ENCODE assay signal across 1 cellular context in the genomic region with DNA sequence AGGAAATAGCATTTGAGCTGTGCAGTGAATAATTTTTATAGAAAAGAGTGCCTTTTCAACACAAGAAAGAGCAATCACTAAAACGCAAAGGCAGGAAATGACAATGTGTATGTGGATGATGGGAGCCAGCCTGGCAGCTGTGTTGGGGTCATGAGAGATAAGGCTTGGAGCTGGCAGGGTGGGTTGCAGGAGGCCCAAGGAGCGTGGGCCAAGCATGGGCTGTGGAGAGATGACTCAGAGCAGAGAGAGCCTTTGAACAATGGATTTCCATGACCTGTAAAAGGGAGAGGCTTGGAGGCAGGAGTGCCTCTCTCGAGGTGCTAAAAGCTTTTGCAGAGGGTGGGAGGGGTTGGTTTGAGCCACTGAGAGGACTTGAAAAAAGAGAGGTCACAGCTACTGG.
TF ChIP-seq lines count a peak whose summit lies in the region.

No MANE protein-coding gene starts in this region.

TF ChIP-seq in K562, 482 proteins besides CTCF, POLR2A, EP300 and RAD21 (continued from another document and continues in another):
- TF ChIP-seq, protein P1, sequence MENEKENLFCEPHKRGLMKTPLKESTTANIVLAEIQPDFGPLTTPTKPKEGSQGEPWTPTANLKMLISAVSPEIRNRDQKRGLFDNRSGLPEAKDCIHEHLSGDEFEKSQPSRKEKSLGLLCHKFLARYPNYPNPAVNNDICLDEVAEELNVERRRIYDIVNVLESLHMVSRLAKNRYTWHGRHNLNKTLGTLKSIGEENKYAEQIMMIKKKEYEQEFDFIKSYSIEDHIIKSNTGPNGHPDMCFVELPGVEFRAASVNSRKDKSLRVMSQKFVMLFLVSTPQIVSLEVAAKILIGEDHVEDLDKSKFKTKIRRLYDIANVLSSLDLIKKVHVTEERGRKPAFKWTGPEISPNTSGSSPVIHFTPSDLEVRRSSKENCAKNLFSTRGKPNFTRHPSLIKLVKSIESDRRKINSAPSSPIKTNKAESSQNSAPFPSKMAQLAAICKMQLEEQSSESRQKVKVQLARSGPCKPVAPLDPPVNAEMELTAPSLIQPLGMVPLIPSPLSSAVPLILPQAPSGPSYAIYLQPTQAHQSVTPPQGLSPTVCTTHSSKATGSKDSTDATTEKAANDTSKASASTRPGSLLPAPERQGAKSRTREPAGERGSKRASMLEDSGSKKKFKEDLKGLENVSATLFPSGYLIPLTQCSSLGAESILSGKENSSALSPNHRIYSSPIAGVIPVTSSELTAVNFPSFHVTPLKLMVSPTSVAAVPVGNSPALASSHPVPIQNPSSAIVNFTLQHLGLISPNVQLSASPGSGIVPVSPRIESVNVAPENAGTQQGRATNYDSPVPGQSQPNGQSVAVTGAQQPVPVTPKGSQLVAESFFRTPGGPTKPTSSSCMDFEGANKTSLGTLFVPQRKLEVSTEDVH (IDR thresholded peaks at IDR 0.05; ENCODE audit: low read depth, partially characterized antibody) = no peak
- TF ChIP-seq, protein P2, sequence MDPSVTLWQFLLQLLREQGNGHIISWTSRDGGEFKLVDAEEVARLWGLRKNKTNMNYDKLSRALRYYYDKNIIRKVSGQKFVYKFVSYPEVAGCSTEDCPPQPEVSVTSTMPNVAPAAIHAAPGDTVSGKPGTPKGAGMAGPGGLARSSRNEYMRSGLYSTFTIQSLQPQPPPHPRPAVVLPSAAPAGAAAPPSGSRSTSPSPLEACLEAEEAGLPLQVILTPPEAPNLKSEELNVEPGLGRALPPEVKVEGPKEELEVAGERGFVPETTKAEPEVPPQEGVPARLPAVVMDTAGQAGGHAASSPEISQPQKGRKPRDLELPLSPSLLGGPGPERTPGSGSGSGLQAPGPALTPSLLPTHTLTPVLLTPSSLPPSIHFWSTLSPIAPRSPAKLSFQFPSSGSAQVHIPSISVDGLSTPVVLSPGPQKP (CRISPR knock-in tag; IDR thresholded peaks at IDR 0.05) = no peak
- TF ChIP-seq ZNF707 (CRISPR knock-in tag; conservative IDR thresholded peaks at IDR 0.05) = no peak
- TF ChIP-seq SIN3B (IDR thresholded peaks at IDR 0.05; ENCODE audit: low read depth) = no peak
- TF ChIP-seq, protein P3, sequence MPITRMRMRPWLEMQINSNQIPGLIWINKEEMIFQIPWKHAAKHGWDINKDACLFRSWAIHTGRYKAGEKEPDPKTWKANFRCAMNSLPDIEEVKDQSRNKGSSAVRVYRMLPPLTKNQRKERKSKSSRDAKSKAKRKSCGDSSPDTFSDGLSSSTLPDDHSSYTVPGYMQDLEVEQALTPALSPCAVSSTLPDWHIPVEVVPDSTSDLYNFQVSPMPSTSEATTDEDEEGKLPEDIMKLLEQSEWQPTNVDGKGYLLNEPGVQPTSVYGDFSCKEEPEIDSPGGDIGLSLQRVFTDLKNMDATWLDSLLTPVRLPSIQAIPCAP (CRISPR knock-in tag; IDR thresholded peaks at IDR 0.05; ENCODE audit: borderline replicate concordance) = no peak
- TF ChIP-seq ZNF133 (CRISPR knock-in tag; IDR thresholded peaks at IDR 0.05) = no peak
- TF ChIP-seq HMG20A (CRISPR knock-in tag; conservative IDR thresholded peaks at IDR 0.05) = no peak
- peak; percentile 68; the same call in 1 of the 2 replicates for TF ChIP-seq TCF3 (CRISPR knock-in tag; IDR thresholded peaks at IDR 0.05)
- TF ChIP-seq MCM2 (IDR thresholded peaks at IDR 0.05; ENCODE audit: low read depth) = no peak
- peak; percentile 56; the same call in 1 of the 2 replicates for TF ChIP-seq TAL1 (IDR thresholded peaks at IDR 0.05)
- TF ChIP-seq NR2F6 (CRISPR knock-in tag; IDR thresholded peaks at IDR 0.05) = no peak
- no peak for TF ChIP-seq NONO (IDR thresholded peaks at IDR 0.05; ENCODE audit: low read depth in 2 of 2, low read length in 1 of 2)
- peak; percentile 74 for TF ChIP-seq NCOR1 (IDR thresholded peaks at IDR 0.05)
- TF ChIP-seq, protein P4, sequence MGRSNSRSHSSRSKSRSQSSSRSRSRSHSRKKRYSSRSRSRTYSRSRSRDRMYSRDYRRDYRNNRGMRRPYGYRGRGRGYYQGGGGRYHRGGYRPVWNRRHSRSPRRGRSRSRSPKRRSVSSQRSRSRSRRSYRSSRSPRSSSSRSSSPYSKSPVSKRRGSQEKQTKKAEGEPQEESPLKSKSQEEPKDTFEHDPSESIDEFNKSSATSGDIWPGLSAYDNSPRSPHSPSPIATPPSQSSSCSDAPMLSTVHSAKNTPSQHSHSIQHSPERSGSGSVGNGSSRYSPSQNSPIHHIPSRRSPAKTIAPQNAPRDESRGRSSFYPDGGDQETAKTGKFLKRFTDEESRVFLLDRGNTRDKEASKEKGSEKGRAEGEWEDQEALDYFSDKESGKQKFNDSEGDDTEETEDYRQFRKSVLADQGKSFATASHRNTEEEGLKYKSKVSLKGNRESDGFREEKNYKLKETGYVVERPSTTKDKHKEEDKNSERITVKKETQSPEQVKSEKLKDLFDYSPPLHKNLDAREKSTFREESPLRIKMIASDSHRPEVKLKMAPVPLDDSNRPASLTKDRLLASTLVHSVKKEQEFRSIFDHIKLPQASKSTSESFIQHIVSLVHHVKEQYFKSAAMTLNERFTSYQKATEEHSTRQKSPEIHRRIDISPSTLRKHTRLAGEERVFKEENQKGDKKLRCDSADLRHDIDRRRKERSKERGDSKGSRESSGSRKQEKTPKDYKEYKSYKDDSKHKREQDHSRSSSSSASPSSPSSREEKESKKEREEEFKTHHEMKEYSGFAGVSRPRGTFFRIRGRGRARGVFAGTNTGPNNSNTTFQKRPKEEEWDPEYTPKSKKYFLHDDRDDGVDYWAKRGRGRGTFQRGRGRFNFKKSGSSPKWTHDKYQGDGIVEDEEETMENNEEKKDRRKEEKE (IDR thresholded peaks at IDR 0.05; ENCODE audit: borderline replicate concordance in 1 of 2, control insufficient read depth in 1 of 2, low read depth in 2 of 2, low read length in 1 of 2) = no peak
- peak; percentile 92 for TF ChIP-seq CBFA2T3 (IDR thresholded peaks at IDR 0.05)
- TF ChIP-seq ZNF830 (CRISPR knock-in tag; IDR thresholded peaks at IDR 0.05) = no peak
- TF ChIP-seq HCFC1 (IDR thresholded peaks at IDR 0.05; ENCODE audit: low read depth, low read length) = no peak
- peak; percentile 37 to 53; a peak in 2 of 4 replicates for TF ChIP-seq TRIM24 (IDR thresholded peaks at IDR 0.05)
- no peak for TF ChIP-seq BCL6 (CRISPR knock-in tag; IDR thresholded peaks at IDR 0.05)
- no peak for TF ChIP-seq CAMTA2 (CRISPR knock-in tag; conservative IDR thresholded peaks at IDR 0.05)
- no peak for TF ChIP-seq RBM22 (IDR thresholded peaks at IDR 0.05; ENCODE audit: low read depth, low read length, poor library complexity, severe bottlenecking)
- TF ChIP-seq, protein P5, sequence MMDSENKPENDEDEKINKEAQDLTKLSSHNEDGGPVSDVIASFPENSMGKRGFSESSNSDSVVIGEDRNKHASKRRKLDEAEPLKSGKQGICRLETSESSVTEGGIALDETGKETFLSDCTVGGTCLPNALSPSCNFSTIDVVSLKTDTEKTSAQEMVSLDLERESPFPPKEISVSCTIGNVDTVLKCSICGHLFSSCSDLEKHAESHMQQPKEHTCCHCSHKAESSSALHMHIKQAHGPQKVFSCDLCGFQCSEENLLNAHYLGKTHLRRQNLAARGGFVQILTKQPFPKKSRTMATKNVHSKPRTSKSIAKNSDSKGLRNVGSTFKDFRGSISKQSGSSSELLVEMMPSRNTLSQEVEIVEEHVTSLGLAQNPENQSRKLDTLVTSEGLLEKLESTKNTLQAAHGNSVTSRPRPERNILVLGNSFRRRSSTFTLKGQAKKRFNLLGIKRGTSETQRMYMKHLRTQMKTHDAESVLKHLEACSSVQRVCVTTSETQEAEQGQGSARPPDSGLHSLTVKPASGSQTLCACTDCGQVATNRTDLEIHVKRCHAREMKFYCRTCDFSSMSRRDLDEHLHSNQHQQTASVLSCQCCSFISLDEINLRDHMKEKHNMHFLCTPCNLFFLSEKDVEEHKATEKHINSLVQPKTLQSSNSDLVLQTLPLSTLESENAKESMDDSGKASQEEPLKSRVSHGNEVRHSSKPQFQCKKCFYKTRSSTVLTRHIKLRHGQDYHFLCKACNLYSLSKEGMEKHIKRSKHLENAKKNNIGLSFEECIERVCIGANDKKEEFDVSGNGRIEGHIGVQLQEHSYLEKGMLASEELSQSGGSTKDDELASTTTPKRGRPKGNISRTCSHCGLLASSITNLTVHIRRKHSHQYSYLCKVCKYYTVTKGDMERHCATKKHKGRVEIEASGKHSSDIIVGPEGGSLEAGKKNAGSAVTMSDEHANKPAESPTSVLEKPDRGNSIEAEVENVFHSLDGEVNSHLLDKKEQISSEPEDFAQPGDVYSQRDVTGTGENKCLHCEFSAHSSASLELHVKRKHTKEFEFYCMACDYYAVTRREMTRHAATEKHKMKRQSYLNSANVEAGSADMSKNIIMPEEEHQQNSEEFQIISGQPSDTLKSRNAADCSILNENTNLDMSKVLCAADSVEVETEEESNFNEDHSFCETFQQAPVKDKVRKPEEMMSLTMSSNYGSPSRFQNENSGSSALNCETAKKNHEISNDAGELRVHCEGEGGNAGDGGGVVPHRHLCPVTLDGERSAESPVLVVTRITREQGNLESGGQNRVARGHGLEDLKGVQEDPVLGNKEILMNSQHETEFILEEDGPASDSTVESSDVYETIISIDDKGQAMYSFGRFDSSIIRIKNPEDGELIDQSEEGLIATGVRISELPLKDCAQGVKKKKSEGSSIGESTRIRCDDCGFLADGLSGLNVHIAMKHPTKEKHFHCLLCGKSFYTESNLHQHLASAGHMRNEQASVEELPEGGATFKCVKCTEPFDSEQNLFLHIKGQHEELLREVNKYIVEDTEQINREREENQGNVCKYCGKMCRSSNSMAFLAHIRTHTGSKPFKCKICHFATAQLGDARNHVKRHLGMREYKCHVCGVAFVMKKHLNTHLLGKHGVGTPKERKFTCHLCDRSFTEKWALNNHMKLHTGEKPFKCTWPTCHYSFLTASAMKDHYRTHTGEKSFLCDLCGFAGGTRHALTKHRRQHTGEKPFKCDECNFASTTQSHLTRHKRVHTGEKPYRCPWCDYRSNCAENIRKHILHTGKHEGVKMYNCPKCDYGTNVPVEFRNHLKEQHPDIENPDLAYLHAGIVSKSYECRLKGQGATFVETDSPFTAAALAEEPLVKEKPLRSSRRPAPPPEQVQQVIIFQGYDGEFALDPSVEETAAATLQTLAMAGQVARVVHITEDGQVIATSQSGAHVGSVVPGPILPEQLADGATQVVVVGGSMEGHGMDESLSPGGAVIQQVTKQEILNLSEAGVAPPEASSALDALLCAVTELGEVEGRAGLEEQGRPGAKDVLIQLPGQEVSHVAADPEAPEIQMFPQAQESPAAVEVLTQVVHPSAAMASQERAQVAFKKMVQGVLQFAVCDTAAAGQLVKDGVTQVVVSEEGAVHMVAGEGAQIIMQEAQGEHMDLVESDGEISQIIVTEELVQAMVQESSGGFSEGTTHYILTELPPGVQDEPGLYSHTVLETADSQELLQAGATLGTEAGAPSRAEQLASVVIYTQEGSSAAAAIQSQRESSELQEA (IDR thresholded peaks at IDR 0.05; ENCODE audit: low read depth) = no peak
- no peak for TF ChIP-seq ZNF274 (IDR thresholded peaks at IDR 0.05; ENCODE audit: borderline replicate concordance, low read depth, low read length)
- TF ChIP-seq MAZ (CRISPR knock-in tag; conservative IDR thresholded peaks at IDR 0.05 in 1 of 2, IDR thresholded peaks at IDR 0.05 in 1 of 2) = 0 out of 4 replicates have a peak, but pooled peaks of 1 of the 2 experiments have one; percentile 32
- no peak for TF ChIP-seq ZNF174 (CRISPR knock-in tag; IDR thresholded peaks at IDR 0.05)
- TF ChIP-seq ARNT (IDR thresholded peaks at IDR 0.05) = no peak
- TF ChIP-seq, protein P6, sequence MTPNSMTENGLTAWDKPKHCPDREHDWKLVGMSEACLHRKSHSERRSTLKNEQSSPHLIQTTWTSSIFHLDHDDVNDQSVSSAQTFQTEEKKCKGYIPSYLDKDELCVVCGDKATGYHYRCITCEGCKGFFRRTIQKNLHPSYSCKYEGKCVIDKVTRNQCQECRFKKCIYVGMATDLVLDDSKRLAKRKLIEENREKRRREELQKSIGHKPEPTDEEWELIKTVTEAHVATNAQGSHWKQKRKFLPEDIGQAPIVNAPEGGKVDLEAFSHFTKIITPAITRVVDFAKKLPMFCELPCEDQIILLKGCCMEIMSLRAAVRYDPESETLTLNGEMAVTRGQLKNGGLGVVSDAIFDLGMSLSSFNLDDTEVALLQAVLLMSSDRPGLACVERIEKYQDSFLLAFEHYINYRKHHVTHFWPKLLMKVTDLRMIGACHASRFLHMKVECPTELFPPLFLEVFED (CRISPR knock-in tag; conservative IDR thresholded peaks at IDR 0.05) = no peak
- TF ChIP-seq SRSF3 (IDR thresholded peaks at IDR 0.05; ENCODE audit: insufficient read depth, low read length) = no peak
- no peak for TF ChIP-seq FOXK2 (conservative IDR thresholded peaks at IDR 0.05 in 1 of 2, IDR thresholded peaks at IDR 0.05 in 1 of 2; ENCODE audit: low read depth in 2 of 2)
- TF ChIP-seq, protein P7, sequence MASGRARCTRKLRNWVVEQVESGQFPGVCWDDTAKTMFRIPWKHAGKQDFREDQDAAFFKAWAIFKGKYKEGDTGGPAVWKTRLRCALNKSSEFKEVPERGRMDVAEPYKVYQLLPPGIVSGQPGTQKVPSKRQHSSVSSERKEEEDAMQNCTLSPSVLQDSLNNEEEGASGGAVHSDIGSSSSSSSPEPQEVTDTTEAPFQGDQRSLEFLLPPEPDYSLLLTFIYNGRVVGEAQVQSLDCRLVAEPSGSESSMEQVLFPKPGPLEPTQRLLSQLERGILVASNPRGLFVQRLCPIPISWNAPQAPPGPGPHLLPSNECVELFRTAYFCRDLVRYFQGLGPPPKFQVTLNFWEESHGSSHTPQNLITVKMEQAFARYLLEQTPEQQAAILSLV (tag; IDR thresholded peaks at IDR 0.05) = no peak
- peak; percentile 66; the same call in 1 of the 2 replicates for TF ChIP-seq POLR2AphosphoS5 (IDR thresholded peaks at IDR 0.05; ENCODE audit: control insufficient read depth, insufficient read depth, low read depth, low read length)
- TF ChIP-seq ZFP30 (CRISPR knock-in tag; IDR thresholded peaks at IDR 0.05; ENCODE audit: borderline replicate concordance) = no peak
- no peak for TF ChIP-seq CBX1 (IDR thresholded peaks at IDR 0.05; ENCODE audit: low read depth)
- TF ChIP-seq FOXK1 (CRISPR knock-in tag; IDR thresholded peaks at IDR 0.05; ENCODE audit: borderline replicate concordance) = no peak
- TF ChIP-seq RBM34 (IDR thresholded peaks at IDR 0.05; ENCODE audit: borderline replicate concordance, insufficient read depth, low read length) = no peak
- TF ChIP-seq PHTF2 (CRISPR knock-in tag; IDR thresholded peaks at IDR 0.05) = no peak
- TF ChIP-seq RFX1 (IDR thresholded peaks at IDR 0.05) = no peak
- no peak; the same call in 1 of the 2 replicates for TF ChIP-seq JUND (IDR thresholded peaks at IDR 0.05; ENCODE audit: borderline replicate concordance, low read depth, low read length)
- no peak for TF ChIP-seq JUND (tag; IDR thresholded peaks at IDR 0.05; ENCODE audit: borderline replicate concordance, low read depth, low read length)
- no peak for TF ChIP-seq POLR2G (IDR thresholded peaks at IDR 0.05; ENCODE audit: low read depth, low read length)
- TF ChIP-seq NUFIP1 (IDR thresholded peaks at IDR 0.05; ENCODE audit: partially characterized antibody) = no peak
- no peak for TF ChIP-seq ZBED1 (IDR thresholded peaks at IDR 0.05)
- TF ChIP-seq ZNF165 (CRISPR knock-in tag; IDR thresholded peaks at IDR 0.05; ENCODE audit: borderline replicate concordance) = no peak
- TF ChIP-seq SMAD4 (CRISPR knock-in tag; conservative IDR thresholded peaks at IDR 0.05) = no peak
- no peak for TF ChIP-seq PRMT5 (CRISPR knock-in tag; IDR thresholded peaks at IDR 0.05)
